8 cellular contexts compared by ENCODE assay signal in the genomic region with DNA sequence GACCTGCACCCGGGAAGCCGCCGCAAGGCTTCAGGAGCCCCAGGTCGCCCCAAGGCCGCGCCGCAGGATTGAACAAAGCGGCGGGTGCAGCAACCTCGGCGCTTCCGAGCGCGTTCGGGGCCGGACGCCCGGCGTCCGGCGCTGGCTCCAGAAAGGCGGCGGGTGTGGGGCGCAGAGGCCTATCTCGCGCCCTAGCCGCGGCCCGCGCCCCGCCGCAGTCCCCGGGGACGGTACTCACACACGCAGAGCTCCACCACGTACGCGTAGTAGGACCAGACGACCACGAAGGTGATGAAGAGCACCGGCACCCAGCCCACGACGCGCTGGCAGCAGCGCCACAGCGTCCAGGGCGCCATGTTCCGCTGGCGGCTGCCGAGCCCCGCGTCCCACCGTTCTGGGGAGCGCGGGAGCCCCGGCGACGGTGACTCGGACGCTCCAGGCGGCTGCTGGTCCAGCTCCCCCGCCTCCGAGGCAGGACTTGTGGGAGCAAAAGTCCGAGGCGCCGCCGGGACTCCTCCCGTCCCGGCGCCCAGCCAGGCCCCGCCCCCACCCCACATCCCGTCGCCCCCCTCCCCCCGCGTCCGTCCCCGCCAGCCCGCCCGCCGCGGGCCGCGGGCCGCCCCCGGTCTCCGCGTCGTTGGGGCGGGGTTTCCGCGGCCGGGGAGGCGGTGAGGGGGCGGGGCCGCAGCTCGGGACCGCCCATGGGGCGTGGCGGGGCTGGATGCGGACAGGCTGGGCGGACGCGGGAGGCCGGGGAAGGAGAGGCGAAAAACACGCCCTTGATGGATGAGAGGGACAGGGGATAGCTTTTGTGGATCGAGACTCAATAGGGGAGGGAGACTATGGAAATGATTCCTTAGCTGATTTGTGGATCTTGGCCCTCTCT. TPM values are rescaled to one million over a fixed set of nuclear protein-coding genes. Genes with fewer than 3 reads are reported as not detected.
A peak's percentile ranks its signal among the peaks of the same experiment; 100 is the strongest.
DNase-seq lines count a peak whose midpoint lies in the region; ATAC-seq and TF ChIP-seq lines count a peak whose summit lies in the region.

A gene with protein sequence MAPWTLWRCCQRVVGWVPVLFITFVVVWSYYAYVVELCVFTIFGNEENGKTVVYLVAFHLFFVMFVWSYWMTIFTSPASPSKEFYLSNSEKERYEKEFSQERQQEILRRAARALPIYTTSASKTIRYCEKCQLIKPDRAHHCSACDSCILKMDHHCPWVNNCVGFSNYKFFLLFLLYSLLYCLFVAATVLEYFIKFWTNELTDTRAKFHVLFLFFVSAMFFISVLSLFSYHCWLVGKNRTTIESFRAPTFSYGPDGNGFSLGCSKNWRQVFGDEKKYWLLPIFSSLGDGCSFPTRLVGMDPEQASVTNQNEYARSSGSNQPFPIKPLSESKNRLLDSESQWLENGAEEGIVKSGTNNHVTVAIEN (minus strand): TSS at position 488 of the 886 bp plus-strand sequence. CDS start 132 bp downstream, at position 356.

- H3K27ac Mint-ChIP-seq in IgD-negative memory B cell, result peak within 1 kb of the TSS; percentile 88 to 94 (median 91)
- peak within 1 kb of the TSS; percentile 78 to 86 for H3K27ac Mint-ChIP-seq in natural killer cell treated with Interleukin-12 subunit alpha and Interleukin-12 subunit beta and Interleukin-15 and Interleukin-18, amount 100 ng/mL, for 72 hours

- no peaks in the 10 kb centered on the region for H3K27me3 Mint-ChIP-seq in IgD-negative memory B cell
- H3K27me3 Mint-ChIP-seq in natural killer cell treated with Interleukin-12 subunit alpha and Interleukin-12 subunit beta and Interleukin-15 and Interleukin-18, amount 100 ng/mL, for 72 hours, result no peaks in the 10 kb centered on the region

- peak within 1 kb of the TSS; percentile 89 to 98 (median 98) for H3K4me3 Mint-ChIP-seq in IgD-negative memory B cell
- peak within 1 kb of the TSS; percentile 86 for H3K4me3 Mint-ChIP-seq in natural killer cell treated with Interleukin-12 subunit alpha and Interleukin-12 subunit beta and Interleukin-15 and Interleukin-18, amount 100 ng/mL, for 72 hours

- CTCF ChIA-PET in RWPE1 (lab: Yijun Ruan, JAX), result interaction anchor here (0.6 to 2.0 kb wide), 2 partner anchors 58 to 162 kb away, joined by 4 to 6 read pairs; no protein-coding TSS in a partner anchor

- H3K4me1 Mint-ChIP-seq in IgD-negative memory B cell, result peaks cover 28 to 30% (median 29%) of the 10 kb centered on the region in 3 donors
- H3K4me1 Mint-ChIP-seq in natural killer cell treated with Interleukin-12 subunit alpha and Interleukin-12 subunit beta and Interleukin-15 and Interleukin-18, amount 100 ng/mL, for 72 hours (ENCODE audit: low read depth in 2 of 2), result peaks cover 30 to 33% of the 10 kb centered on the region in 2 donors

- DNase-seq in DMS153 treated with DMSO at 0.1 percent for 48 hours (lab: John Stamatoyannopoulos, UW; ENCODE audit: unreplicated experiment), result peak; percentile 64
- peak; percentile 91 for DNase-seq in RWPE1 (ENCODE audit: low spot score)
- DNase-seq in activated T-helper 9 cell treated with anti-CD3 and anti-CD28 coated beads, Interleukin-2, amount 50 U/mL, for 16 hours (ENCODE audit: low read depth), result peak; percentile 89
- peak; percentile 67 for DNase-seq in fibroblast of peridontal ligament (ENCODE audit: extremely low read depth)
- DNase-seq in natural killer cell treated with Interleukin-12 subunit alpha and Interleukin-12 subunit beta and Interleukin-15 and Interleukin-18, amount 100 ng/mL, for 72 hours (ENCODE audit: low spot score), result peak; percentile 93
- DNase-seq in stimulated activated naive CD8-positive, alpha-beta T cell treated with anti-CD3 and anti-CD28 coated beads, Interleukin-15, Interleukin-2, amounts not matched to agents 100 U/mL and 50 U/mL, for 24 hours, result peak; percentile 96

- POLR2A ChIA-PET in RWPE1 (lab: Yijun Ruan, JAX; ENCODE audit: low non-redundant PET), result no interaction called here

- H3K9me3 Mint-ChIP-seq in IgD-negative memory B cell, result no peaks in the 10 kb centered on the region
- no peaks in the 10 kb centered on the region for H3K9me3 Mint-ChIP-seq in natural killer cell treated with Interleukin-12 subunit alpha and Interleukin-12 subunit beta and Interleukin-15 and Interleukin-18, amount 100 ng/mL, for 72 hours

- ATAC-seq in GM21526 (IDR thresholded peaks at IDR 0.05; ENCODE audit: low FRiP score, unreplicated experiment), result peak; percentile 69
- peak; percentile 96 to 98 for ATAC-seq in natural killer cell treated with Interleukin-12 subunit alpha and Interleukin-12 subunit beta and Interleukin-15 and Interleukin-18, amount 100 ng/mL, for 72 hours
- peak; percentile 92 for ATAC-seq in stimulated activated naive CD8-positive, alpha-beta T cell treated with anti-CD3 and anti-CD28 coated beads, Interleukin-15, Interleukin-2, amounts not matched to agents 100 U/mL and 50 U/mL, for 24 hours

- TF ChIP-seq CTCF in RWPE1 (conservative IDR thresholded peaks at IDR 0.05; ENCODE audit: low read depth), result no peak

- H3K27ac ChIP-seq in RWPE1, result peak within 1 kb of the TSS; percentile 88

- H3K36me3 Mint-ChIP-seq in IgD-negative memory B cell, result peaks cover 7% of the 10 kb centered on the region
- H3K36me3 Mint-ChIP-seq in natural killer cell treated with Interleukin-12 subunit alpha and Interleukin-12 subunit beta and Interleukin-15 and Interleukin-18, amount 100 ng/mL, for 72 hours, result no peaks in the 10 kb centered on the region

RNA-seq across cellular contexts. Expression of the gene that starts here (rescaled TPM):
- 24.3 TPM for polyA plus RNA-seq in IgD-negative memory B cell
- 10 to 100 TPM; 46.0 to 54.9 TPM for total RNA-seq in natural killer cell treated with Interleukin-12 subunit alpha and Interleukin-12 subunit beta and Interleukin-15 and Interleukin-18, amount 100 ng/mL, for 72 hours

Comparison
In these comparisons a context has a peak if more than half of its experiments do, and no peak if none do; other contexts are left out.
1. Peak in every context shown above with its lines: DNase-seq, ATAC-seq and H3K27ac ChIP-seq.